Comparison of ENCODE assay signal across 1 cellular context in the genomic region with DNA sequence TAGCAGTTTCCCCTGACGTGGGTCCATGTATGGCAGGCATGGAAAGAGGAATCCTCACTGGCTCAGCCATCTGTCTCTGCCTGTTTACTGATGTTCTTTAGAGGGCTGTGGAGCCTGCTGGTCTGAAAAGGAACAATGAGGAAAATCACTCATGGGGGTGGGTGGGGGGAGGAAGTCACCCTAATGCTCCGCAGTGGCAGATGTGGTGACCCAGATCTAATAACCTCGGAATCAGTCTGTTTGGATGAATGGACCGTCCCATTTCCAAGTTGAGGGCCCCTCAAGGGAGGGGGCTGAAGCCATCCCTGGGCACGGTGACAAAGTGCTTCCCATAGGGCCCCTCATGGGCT.
TF ChIP-seq lines count a peak whose summit lies in the region.

No MANE protein-coding gene starts in this region.

TF ChIP-seq in IMR-90, 13 proteins besides CTCF, POLR2A, EP300 and RAD21:
- TF ChIP-seq MAFK (IDR thresholded peaks at IDR 0.05; ENCODE audit: low read depth, low read length), result no peak
- TF ChIP-seq, protein P1, sequence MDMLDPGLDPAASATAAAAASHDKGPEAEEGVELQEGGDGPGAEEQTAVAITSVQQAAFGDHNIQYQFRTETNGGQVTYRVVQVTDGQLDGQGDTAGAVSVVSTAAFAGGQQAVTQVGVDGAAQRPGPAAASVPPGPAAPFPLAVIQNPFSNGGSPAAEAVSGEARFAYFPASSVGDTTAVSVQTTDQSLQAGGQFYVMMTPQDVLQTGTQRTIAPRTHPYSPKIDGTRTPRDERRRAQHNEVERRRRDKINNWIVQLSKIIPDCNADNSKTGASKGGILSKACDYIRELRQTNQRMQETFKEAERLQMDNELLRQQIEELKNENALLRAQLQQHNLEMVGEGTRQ (IDR thresholded peaks at IDR 0.05; ENCODE audit: low read depth, low read length), result no peak
- TF ChIP-seq RCOR1 (IDR thresholded peaks at IDR 0.05; ENCODE audit: insufficient replicate concordance, low read length), result no peak
- TF ChIP-seq SMC3 (IDR thresholded peaks at IDR 0.05; ENCODE audit: low read depth, low read length), result no peak
- no peak for TF ChIP-seq RFX5 (IDR thresholded peaks at IDR 0.05; ENCODE audit: low read depth, low read length)
- no peak for TF ChIP-seq MAZ (IDR thresholded peaks at IDR 0.05; ENCODE audit: borderline replicate concordance, low read depth, low read length)
- TF ChIP-seq NFE2L2 (IDR thresholded peaks at IDR 0.05; ENCODE audit: low read depth, low read length), result no peak
- no peak for TF ChIP-seq MXI1 (IDR thresholded peaks at IDR 0.05; ENCODE audit: borderline replicate concordance, low read depth, low read length)
- no peak for TF ChIP-seq CEBPB (IDR thresholded peaks at IDR 0.05; ENCODE audit: low read depth, low read length)
- no peak for TF ChIP-seq CHD1 (IDR thresholded peaks at IDR 0.05; ENCODE audit: low read depth, low read length)
- no peak for TF ChIP-seq ELK1 (IDR thresholded peaks at IDR 0.05; ENCODE audit: borderline replicate concordance, low read depth, low read length)
- no peak for TF ChIP-seq BHLHE40 (IDR thresholded peaks at IDR 0.05; ENCODE audit: low read depth, low read length)
- no peak for TF ChIP-seq FOS (IDR thresholded peaks at IDR 0.05; ENCODE audit: low read depth, low read length)
